8 cellular contexts compared by ENCODE assay signal in the genomic region with DNA sequence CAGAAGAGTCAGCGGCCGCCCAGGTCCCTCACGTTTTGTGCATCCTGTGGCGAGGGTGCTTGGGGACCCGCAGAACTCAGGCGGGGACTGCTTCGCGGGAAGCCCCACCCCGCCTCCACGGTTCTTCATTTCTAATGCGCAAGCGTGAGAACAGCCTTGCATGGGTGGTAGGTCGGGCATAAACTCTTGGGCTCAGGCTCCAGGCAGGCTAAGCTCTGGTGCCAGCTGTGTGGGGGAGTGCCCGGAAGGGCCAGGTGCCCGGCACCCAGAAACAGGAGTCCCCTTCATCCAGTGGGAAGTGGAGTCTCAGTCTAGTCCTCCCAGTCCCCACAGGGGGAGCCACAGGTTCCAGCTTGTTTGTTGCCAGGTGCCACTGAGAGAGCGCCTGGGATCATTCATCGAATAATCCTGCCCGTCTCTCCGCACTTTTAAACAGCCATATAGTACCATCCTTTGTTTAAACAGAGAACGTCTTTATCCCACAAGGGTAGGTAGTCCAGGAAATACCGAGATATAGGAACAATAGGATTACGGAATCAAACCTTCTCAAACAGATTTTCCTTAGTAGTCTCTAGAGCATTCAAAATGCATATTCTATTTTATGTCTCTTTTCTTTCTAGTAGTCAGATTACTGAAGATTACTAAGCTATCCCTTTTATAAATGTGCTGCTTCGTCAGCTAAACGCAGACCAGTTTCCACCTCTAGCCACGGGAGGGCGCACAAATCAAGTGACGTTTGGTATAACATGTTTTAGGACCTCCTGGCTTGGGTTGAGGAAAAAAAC. TPM values are rescaled to one million over a fixed set of nuclear protein-coding genes. Genes with fewer than 3 reads are reported as not detected.
A peak's percentile ranks its signal among the peaks of the same experiment; 100 is the strongest.
DNase-seq lines count a peak whose midpoint lies in the region; ATAC-seq, FAIRE-seq and TF ChIP-seq lines count a peak whose summit lies in the region.

No MANE protein-coding gene starts in this region.

- 0 to 18% (median 0%) methylated on average over 16 to 27 of the region's 27 CpGs for WGBS in spleen, 5 donors

- H3K27ac Mint-ChIP-seq in activated B cell treated with CpG ODN at 0.5 μM for 24 hours = peak overlapping the region; percentile 86

- H3K4me3 Mint-ChIP-seq in activated B cell treated with CpG ODN at 0.5 μM for 24 hours = peak overlapping the region; percentile 78

- no peaks in the 10 kb centered on the region for H3K36me3 Mint-ChIP-seq in activated B cell treated with CpG ODN at 0.5 μM for 24 hours (ENCODE audit: low read depth)

- peak overlapping the region; percentile 40 to 87 (median 80) for H3K27ac ChIP-seq in spleen

- TF ChIP-seq POLR2A in spleen (IDR thresholded peaks at IDR 0.05) = no peak

- peak; percentile 46 for TF ChIP-seq CTCF in activated B cell treated with CpG ODN at 0.5 μM for 24 hours (IDR thresholded peaks at IDR 0.05)
- peak in 10 of 11 experiments; percentile 32 to 68 (median 60) for TF ChIP-seq CTCF in spleen (IDR thresholded peaks at IDR 0.05 in 8 of 11, conservative IDR thresholded peaks at IDR 0.05 in 3 of 11)

- H3K27me3 ChIP-seq in spleen (replicated peaks in 1 of 7) = peaks cover 0 to 34% (median 3%) of the 10 kb centered on the region in 7 donors

- H3K9me3 Mint-ChIP-seq in activated B cell treated with CpG ODN at 0.5 μM for 24 hours = no peaks in the 10 kb centered on the region

- DNase-seq in SIG-M5 treated with dmso at 0.1 percent for 504 hours (lab: John Stamatoyannopoulos, UW; ENCODE audit: unreplicated experiment) (peak; percentile 60), SIG-M5 (lab: John Stamatoyannopoulos, UW) (no peak), NCI-H2227 (lab: John Stamatoyannopoulos, UW; ENCODE audit: unreplicated experiment) (peak; percentile 92), activated B cell treated with CpG ODN at 0.5 μM for 24 hours (peak; percentile 47), spleen (peak; percentile 87)
- peak; percentile 49 for DNase-seq in central memory CD4-positive, alpha-beta T cell

- no peaks in the 10 kb centered on the region for H3K9me3 ChIP-seq in spleen

- ATAC-seq in HG03097 (IDR thresholded peaks at IDR 0.05; ENCODE audit: low FRiP score, unreplicated experiment) (peak; percentile 50), activated B cell treated with CpG ODN at 0.5 μM for 24 hours (ENCODE audit: low read depth) (peak; percentile 88)

- peak overlapping the region; percentile 24 to 65 (median 36) for H3K4me3 ChIP-seq in spleen

- CTCF ChIA-PET in activated B cell treated with CpG ODN at 0.5 μM for 24 hours (lab: Charles Lee) = interaction anchor here (0.9 to 5.7 kb wide), 13 partner anchors 9 to 200 kb away, joined by 3 to 65 read pairs (median 6); partner anchors contain the start of gene REPS2

- H3K27me3 Mint-ChIP-seq in activated B cell treated with CpG ODN at 0.5 μM for 24 hours = no peaks in the 10 kb centered on the region

- FAIRE-seq in islet of Langerhans (lab: Jason Lieb, UNC) = peak; percentile 98

- H3K36me3 ChIP-seq in spleen = no peaks in the 10 kb centered on the region

- POLR2A ChIA-PET in activated B cell treated with CpG ODN at 0.5 μM for 24 hours (lab: Charles Lee) = interaction anchor here (0.9 to 2.5 kb wide), 6 partner anchors 9 to 1210 kb away, joined by 4 to 51 read pairs (median 6); partner anchors contain the start of gene RBBP7

- intact Hi-C loops in activated B cell treated with CpG ODN at 0.5 μM for 24 hours (cut with micrococcal nuclease) = loop anchor here (1.0 to 2.0 kb wide), 5 partner anchors 9 to 163 kb away; partner anchors contain the start of genes RBBP7 and REPS2
- intact Hi-C loops in spleen (cut with DNase I; ENCODE audit: low total_unique reads) = loop anchor here (10.0 kb wide), 2 partner anchors 62 to 162 kb away; partner anchors contain the start of gene REPS2

- H3K4me1 Mint-ChIP-seq in activated B cell treated with CpG ODN at 0.5 μM for 24 hours = peaks cover 20% of the 10 kb centered on the region

- H3K4me1 ChIP-seq in spleen = peaks cover 0 to 8% (median 2%) of the 10 kb centered on the region in 6 donors

RNA-seq across cellular contexts. Expression of gene RBBP7, which starts 12.7 kb away (rescaled TPM):
- total RNA-seq in activated B cell treated with CpG ODN at 0.5 μM for 24 hours = 97.9 and 103 TPM in 2 replicates
- 10 to 100 TPM; 68.5 to 80.3 (median 74.5) TPM for total RNA-seq in spleen
- 100 to 1,000 TPM; 119 to 132 (median 131) TPM for polyA plus RNA-seq in spleen
